In genomic region chr17:20012137-20012536, GRCh38 we compare ENCODE assay signal across 22 cellular contexts.
"Had no signal": no experiment of that assay in that cellular context is flagged by ENCODE, and none has a peak within 500 bp of the region (broad histone marks: within the 10 kb centered on the region; RNA-seq: fewer than 3 reads in every experiment).

No MANE protein-coding gene starts in this region.

- H3K27me3 ChIP-seq: thyroid gland, vagina had no signal

- H3K4me3 ChIP-seq: esophagus muscularis mucosa, lung, right lobe of liver, suprapubic skin, thyroid gland, vagina had no signal

- DNase-seq: effector CD8-positive, alpha-beta T cell; endodermal cell; foreskin keratinocyte; glutamatergic neuron; natural killer cell; right lobe of liver; small intestine; stimulated activated CD4-positive, alpha-beta T cell treated with anti-CD3 and anti-CD28 coated beads, Interleukin-15, amount 100 ng/mL, for 24 hours; stimulated activated CD4-positive, alpha-beta T cell treated with anti-CD3 and anti-CD28 coated beads, Interleukin-2, amount 100 ng/mL, for 48 hours; stimulated activated naive B cell treated with anti-CD40 and anti-IgM and Interleukin-4, amounts not matched to agents 10 μg/mL and 1 μg/mL and 100 μg/mL, for 72 hours; thyroid gland; trophoblast cell had no signal

- ATAC-seq: foreskin keratinocyte; natural killer cell; right lobe of liver; stimulated activated naive B cell treated with anti-CD40 and anti-IgM and Interleukin-4, amounts not matched to agents 10 μg/mL and 1 μg/mL and 100 μg/mL, for 72 hours had no signal

- H3K36me3 Mint-ChIP-seq: memory B cell; natural killer cell; stimulated activated naive B cell treated with anti-CD40 and anti-IgM and Interleukin-4, amounts not matched to agents 10 μg/mL and 1 μg/mL and 100 μg/mL, for 72 hours had no signal

- H3K27ac Mint-ChIP-seq: endodermal cell; memory B cell; natural killer cell; progenitor cell of endocrine pancreas; stimulated activated naive B cell treated with anti-CD40 and anti-IgM and Interleukin-4, amounts not matched to agents 10 μg/mL and 1 μg/mL and 100 μg/mL, for 72 hours; stimulated activated naive CD8-positive, alpha-beta T cell treated with anti-CD3 and anti-CD28 coated beads, Interleukin-15, Interleukin-2, amounts not matched to agents 100 ng/mL and 50 ng/mL, for 24 hours had no signal

- H2AFZ ChIP-seq: parathyroid adenoma had no signal

- H3K36me3 ChIP-seq: esophagus muscularis mucosa, neutrophil, right lobe of liver, suprapubic skin, thyroid gland, vagina had no signal

- H3K9me3 ChIP-seq: esophagus muscularis mucosa, neutrophil, right lobe of liver, suprapubic skin, thyroid gland, vagina had no signal

- H3K4me1 ChIP-seq: foreskin keratinocyte, parathyroid adenoma had no signal

- H3K9ac ChIP-seq: parathyroid adenoma had no signal

- H3K4me3 Mint-ChIP-seq: endodermal cell; memory B cell; natural killer cell; stimulated activated naive B cell treated with anti-CD40 and anti-IgM and Interleukin-4, amounts not matched to agents 10 μg/mL and 1 μg/mL and 100 μg/mL, for 72 hours; stimulated activated naive CD8-positive, alpha-beta T cell treated with anti-CD3 and anti-CD28 coated beads, Interleukin-15, Interleukin-2, amounts not matched to agents 100 ng/mL and 50 ng/mL, for 24 hours had no signal

- H3K27ac ChIP-seq: epithelial cell of prostate, esophagus muscularis mucosa, foreskin keratinocyte, neutrophil, parathyroid adenoma, right lobe of liver, suprapubic skin, thyroid gland, vagina had no signal

- H3K9me3 Mint-ChIP-seq: memory B cell; natural killer cell; stimulated activated naive B cell treated with anti-CD40 and anti-IgM and Interleukin-4, amounts not matched to agents 10 μg/mL and 1 μg/mL and 100 μg/mL, for 72 hours; stimulated activated naive CD8-positive, alpha-beta T cell treated with anti-CD3 and anti-CD28 coated beads, Interleukin-15, Interleukin-2, amounts not matched to agents 100 ng/mL and 50 ng/mL, for 24 hours had no signal
